8 cellular contexts compared by ENCODE assay signal in the genomic region with DNA sequence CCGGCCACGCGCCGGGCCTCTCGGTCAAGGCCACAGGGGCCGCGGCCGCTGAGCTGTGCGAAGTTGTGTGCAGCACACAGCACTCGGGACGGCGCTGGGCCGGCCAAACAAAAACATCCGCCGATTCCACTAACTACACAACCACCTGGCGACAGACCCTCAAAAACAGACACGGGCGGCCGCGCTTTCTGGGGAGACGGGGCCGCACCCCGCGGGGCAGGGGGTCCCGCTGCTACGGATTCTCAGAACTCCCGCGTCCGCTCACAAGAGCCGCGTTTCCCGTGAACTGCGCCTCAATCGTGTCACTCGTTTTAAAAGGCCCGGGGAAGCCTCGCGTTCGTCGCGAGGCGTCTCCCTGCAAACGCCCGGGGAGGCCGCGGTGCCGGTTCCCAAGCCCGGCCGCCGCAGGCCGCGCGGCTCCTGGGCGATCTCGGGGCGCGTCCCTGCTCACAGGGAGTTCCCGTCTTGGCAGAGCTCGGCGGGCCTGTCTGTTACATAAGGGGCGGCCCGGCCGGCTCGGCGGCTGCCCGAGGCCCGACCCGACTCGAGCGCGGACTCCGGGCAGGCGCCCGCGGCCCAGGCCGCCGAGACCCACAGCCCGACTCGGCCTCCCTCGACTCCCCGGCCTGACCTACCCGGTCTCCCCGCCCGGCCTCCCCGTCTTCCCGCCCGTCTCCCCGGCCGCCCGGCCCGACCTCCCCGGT. TPM values are rescaled to one million over a fixed set of nuclear protein-coding genes. Genes with fewer than 3 reads are reported as not detected.
A peak's percentile ranks its signal among the peaks of the same experiment; 100 is the strongest.
DNase-seq lines count a peak whose midpoint lies in the region; ATAC-seq and TF ChIP-seq lines count a peak whose summit lies in the region.

No MANE protein-coding gene starts in this region.

- peak; percentile 48 for DNase-seq in stimulated activated CD4-positive, alpha-beta T cell treated with anti-CD3 and anti-CD28 coated beads, Interleukin-15, amount 100 ng/mL, for 24 hours
- no peak for DNase-seq in stimulated activated CD4-positive, alpha-beta T cell treated with anti-CD3 and anti-CD28 coated beads, Interleukin-4, amount 100 ng/mL, for 24 hours
- DNase-seq in SK-N-SH (peak; percentile 66), coronary artery (ENCODE audit: low spot score) (no peak), lower lobe of right lung (peak; percentile 80), suprapubic skin (ENCODE audit: low spot score in 2 of 2) (no peak), SHP77 treated with DMSO at 0.1 percent for 48 hours (lab: John Stamatoyannopoulos, UW) (no peak), NOMO-1 treated with dmso at 0.1 percent for 144 hours (lab: John Stamatoyannopoulos, UW; ENCODE audit: unreplicated experiment) (no peak)

- 1% methylated on average over 23 of the region's 92 CpGs for WGBS in SK-N-SH (ENCODE audit: low lambda C conversion rate)
- under 1% methylated on average over 30 of the region's 92 CpGs for WGBS in suprapubic skin

- no peak for TF ChIP-seq RAD21 in SK-N-SH (IDR thresholded peaks at IDR 0.05; ENCODE audit: low read length)

- no peaks in the 10 kb centered on the region for H3K9me2 ChIP-seq in SK-N-SH

- TF ChIP-seq CTCF in SK-N-SH (IDR thresholded peaks at IDR 0.05) (no peak), coronary artery (IDR thresholded peaks at IDR 0.05) (no peak), lower lobe of right lung (IDR thresholded peaks at IDR 0.05) (no peak), suprapubic skin (IDR thresholded peaks at IDR 0.05) (no peak)

- H3K4me1 ChIP-seq in SK-N-SH (ENCODE audit: control insufficient read depth in 1 of 2, insufficient read depth in 2 of 2, low read depth in 1 of 2, low read length in 1 of 2) (peaks cover 9 to 24% of the 10 kb centered on the region in 2 experiments; a peak in 2 of 4 replicates), lower lobe of right lung (peaks cover 19% of the 10 kb centered on the region), suprapubic skin (peaks cover 50% of the 10 kb centered on the region)

- peak overlapping the region; percentile 92 for H3K4me2 ChIP-seq in SK-N-SH

- no peaks in the 10 kb centered on the region for H3F3A ChIP-seq in SK-N-SH (replicated peaks; ENCODE audit: insufficient read depth)

- no peak for TF ChIP-seq EP300 in SK-N-SH (IDR thresholded peaks at IDR 0.05; ENCODE audit: borderline replicate concordance in 1 of 2, low read depth in 1 of 2, low read length in 1 of 2)
- TF ChIP-seq EP300 in suprapubic skin (IDR thresholded peaks at IDR 0.05) = no peak

- H3K4me3 ChIP-seq in SK-N-SH (ENCODE audit: low read depth in 2 of 2, low read length in 1 of 2) (peak overlapping the region; percentile 80 to 81), coronary artery (peak overlapping the region; percentile 96), lower lobe of right lung (peak overlapping the region; percentile 77), suprapubic skin (peak overlapping the region; percentile 91)

- POLR2A ChIA-PET in SK-N-SH (lab: Yijun Ruan, JAX) = no interaction called here

- TF ChIP-seq POLR2A in suprapubic skin (IDR thresholded peaks at IDR 0.05) = no peak

- H2AFZ ChIP-seq in SK-N-SH (ENCODE audit: low read depth) = no peak overlapping the region

- peak; percentile 76 to 81 for ATAC-seq in lower lobe of right lung

- H3K27me3 ChIP-seq in SK-N-SH (ENCODE audit: insufficient read depth) (no peaks in the 10 kb centered on the region; the same call in 1 of the 2 replicates), lower lobe of right lung (ENCODE audit: low read depth) (no peaks in the 10 kb centered on the region), suprapubic skin (no peaks in the 10 kb centered on the region)

- H3K79me2 ChIP-seq in SK-N-SH (ENCODE audit: insufficient read depth) = peaks cover 54% of the 10 kb centered on the region

- peaks cover 20 to 23% of the 10 kb centered on the region in 2 experiments for H3K36me3 ChIP-seq in SK-N-SH (replicated peaks in 1 of 2; ENCODE audit: control insufficient read depth in 1 of 2, insufficient read depth in 2 of 2, low read length in 1 of 2)
- peaks cover 30% of the 10 kb centered on the region for H3K36me3 ChIP-seq in lower lobe of right lung
- peaks cover 29% of the 10 kb centered on the region for H3K36me3 ChIP-seq in suprapubic skin

- peaks cover 51% of the 10 kb centered on the region for H4K20me1 ChIP-seq in SK-N-SH (ENCODE audit: insufficient read depth)

- CTCF ChIA-PET in SK-N-SH (lab: Yijun Ruan, JAX) = interaction anchor here (1.0 to 1.2 kb wide), 2 partner anchors 15 to 19 kb away, joined by 3 read pairs; no protein-coding TSS in a partner anchor

- no peaks in the 10 kb centered on the region for H3K9me3 ChIP-seq in SK-N-SH
- no peaks in the 10 kb centered on the region for H3K9me3 ChIP-seq in lower lobe of right lung
- no peaks in the 10 kb centered on the region for H3K9me3 ChIP-seq in suprapubic skin

- H3K27ac ChIP-seq in SK-N-SH (ENCODE audit: low read depth in 2 of 2, low read length in 1 of 2) = peak overlapping the region; percentile 60 to 65
- H3K27ac ChIP-seq in coronary artery = peak overlapping the region; percentile 86 to 95
- H3K27ac ChIP-seq in lower lobe of right lung = peak overlapping the region; percentile 84
- H3K27ac ChIP-seq in suprapubic skin = peak overlapping the region; percentile 96

- intact Hi-C loops in lower lobe of right lung (cut with DNase I) = no loop called here

- H3K9ac ChIP-seq in SK-N-SH = peak overlapping the region; percentile 95

TF ChIP-seq in SK-N-SH, 30 proteins besides CTCF, POLR2A, EP300 and RAD21:
- TF ChIP-seq RXRA (IDR thresholded peaks at IDR 0.05; ENCODE audit: borderline replicate concordance, low read depth) (no peak), IRF3 (IDR thresholded peaks at IDR 0.05; ENCODE audit: low read depth, low read length) (no peak), MAX (IDR thresholded peaks at IDR 0.05; ENCODE audit: low read depth) (no peak), MXI1 (IDR thresholded peaks at IDR 0.05; ENCODE audit: low read depth, low read length) (no peak; the same call in 1 of the 2 replicates), MEF2A (IDR thresholded peaks at IDR 0.05; ENCODE audit: borderline replicate concordance, low read depth) (no peak), SIN3A (IDR thresholded peaks at IDR 0.05; ENCODE audit: borderline replicate concordance, low read depth, low read length) (0 out of 2 replicates have a peak, but pooled peaks have one; percentile 19)
- TF ChIP-seq, protein P1, sequence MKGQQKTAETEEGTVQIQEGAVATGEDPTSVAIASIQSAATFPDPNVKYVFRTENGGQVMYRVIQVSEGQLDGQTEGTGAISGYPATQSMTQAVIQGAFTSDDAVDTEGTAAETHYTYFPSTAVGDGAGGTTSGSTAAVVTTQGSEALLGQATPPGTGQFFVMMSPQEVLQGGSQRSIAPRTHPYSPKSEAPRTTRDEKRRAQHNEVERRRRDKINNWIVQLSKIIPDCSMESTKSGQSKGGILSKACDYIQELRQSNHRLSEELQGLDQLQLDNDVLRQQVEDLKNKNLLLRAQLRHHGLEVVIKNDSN (IDR thresholded peaks at IDR 0.05; ENCODE audit: borderline replicate concordance, low read depth) = no peak

RNA-seq across cellular contexts. Expression of gene BRD1, which starts 0.9 kb away (rescaled TPM):
- 7.8 and 10.3 TPM in 2 replicates for polyA plus RNA-seq in SK-N-SH (2012; rRNA removed)
- 6.0 and 7.7 TPM in 2 replicates for polyA plus RNA-seq in SK-N-SH (2012; cell fraction: cytosol; rRNA removed)
- 40.9 and 50.0 TPM in 2 replicates for polyA plus RNA-seq in SK-N-SH (2012; cell fraction: nucleus; rRNA removed)
- 37.4 TPM for total RNA-seq in lower lobe of right lung
- total RNA-seq in suprapubic skin = 100 to 1,000 TPM in 1 of 4 donors, 10 to 100 TPM in 3; 69.3 to 116 (median 81.1) TPM

RNA-seq across cellular contexts. Expression of gene ZBED4, which starts 26.9 kb away (rescaled TPM):
- 6.8 and 7.9 TPM in 2 replicates for polyA plus RNA-seq in SK-N-SH (2012; rRNA removed)
- 6.3 and 7.8 TPM in 2 replicates for polyA plus RNA-seq in SK-N-SH (2012; cell fraction: cytosol; rRNA removed)
- 12.3 and 12.4 TPM in 2 replicates for polyA plus RNA-seq in SK-N-SH (2012; cell fraction: nucleus; rRNA removed)
- total RNA-seq in lower lobe of right lung (12.7 TPM), suprapubic skin (10 to 100 TPM; 11.9 to 19.4 (median 18.2) TPM)

Comparison
In these comparisons a context has a peak if more than half of its experiments do, and no peak if none do; other contexts are left out.
1. DNase-seq: peak in stimulated activated CD4-positive, alpha-beta T cell treated with anti-CD3 and anti-CD28 coated beads, Interleukin-15, amount 100 ng/mL, for 24 hours (single experiment), SK-N-SH (single experiment) and lower lobe of right lung (single experiment); none in stimulated activated CD4-positive, alpha-beta T cell treated with anti-CD3 and anti-CD28 coated beads, Interleukin-4, amount 100 ng/mL, for 24 hours (single experiment), coronary artery (single experiment), suprapubic skin (0 of 2), SHP77 treated with DMSO at 0.1 percent for 48 hours (single experiment) and NOMO-1 treated with dmso at 0.1 percent for 144 hours (single experiment).
2. Peak in every context shown above with its lines, with median percentiles within 50 percentile points of each other: H3K27ac ChIP-seq and H3K4me3 ChIP-seq.